ENCODE assay signal across 8 cellular contexts in the genomic region with DNA sequence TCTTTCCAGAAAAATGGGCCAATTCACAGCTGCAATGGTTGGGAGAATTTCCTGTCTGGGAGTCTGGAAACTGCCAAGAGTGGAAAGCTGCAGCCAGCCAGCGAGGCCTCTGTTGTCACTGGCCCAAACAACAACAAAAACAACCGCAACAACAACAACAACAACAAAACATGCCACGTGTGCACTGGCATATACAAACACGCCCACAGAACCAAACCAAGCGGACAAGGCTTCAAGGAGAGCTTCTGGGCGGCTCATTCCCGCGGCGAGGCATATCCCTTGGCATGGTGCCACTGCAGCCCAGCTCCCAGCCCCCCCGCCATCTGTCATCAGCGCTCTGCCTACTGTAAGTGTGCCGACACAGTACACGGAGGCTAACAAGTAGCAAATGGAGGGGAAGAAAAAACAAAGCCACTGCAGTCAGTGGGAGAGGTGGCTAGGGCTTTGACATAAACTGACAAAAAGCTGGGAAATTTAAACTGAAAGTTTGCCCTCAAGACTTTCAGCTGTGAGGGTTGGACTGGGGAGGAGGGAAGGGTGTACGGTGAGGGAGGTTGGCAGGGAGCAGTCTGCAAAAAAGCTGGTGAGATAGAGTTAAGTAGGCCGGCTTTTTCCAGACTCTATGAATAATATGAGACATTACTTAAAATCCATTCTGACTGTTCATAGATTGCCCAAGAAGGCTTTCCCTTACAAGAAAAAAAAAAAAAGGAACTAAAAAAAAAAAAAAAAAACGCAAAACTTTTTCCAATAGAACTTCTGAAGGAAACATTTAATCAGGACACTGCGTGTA.
A peak's percentile ranks its signal among the peaks of the same experiment; 100 is the strongest.
DNase-seq lines count a peak whose midpoint lies in the region; ATAC-seq and TF ChIP-seq lines count a peak whose summit lies in the region.

No MANE protein-coding gene starts in this region.

- no peaks in the 10 kb centered on the region for H3K27me3 Mint-ChIP-seq in osteocyte (ENCODE audit: unreplicated experiment)
- H3K27me3 Mint-ChIP-seq in activated T-helper 2 cell treated with anti-CD3 and anti-CD28 coated beads, Interferon-gamma antibody, Interleukin-2, Interleukin-4, amounts not matched to agents 10 μg/mL and 5 μg/mL and 100 μg/mL, durations not matched to agents 14 hours and 24 hours and 36 hours (ENCODE audit: low read depth), result no peaks in the 10 kb centered on the region

- no peaks in the 10 kb centered on the region for H3K36me3 Mint-ChIP-seq in osteocyte (ENCODE audit: unreplicated experiment)
- no peaks in the 10 kb centered on the region for H3K36me3 Mint-ChIP-seq in activated T-helper 2 cell treated with anti-CD3 and anti-CD28 coated beads, Interferon-gamma antibody, Interleukin-2, Interleukin-4, amounts not matched to agents 10 μg/mL and 5 μg/mL and 100 μg/mL, durations not matched to agents 14 hours and 24 hours and 36 hours (ENCODE audit: low read depth)

- ATAC-seq in GM21381 (IDR thresholded peaks at IDR 0.05; ENCODE audit: unreplicated experiment), result no peak

- H3K27ac Mint-ChIP-seq in osteocyte (ENCODE audit: unreplicated experiment), result peak overlapping the region; percentile 89
- H3K27ac Mint-ChIP-seq in activated T-helper 2 cell treated with anti-CD3 and anti-CD28 coated beads, Interferon-gamma antibody, Interleukin-2, Interleukin-4, amounts not matched to agents 10 μg/mL and 5 μg/mL and 100 μg/mL, durations not matched to agents 14 hours and 24 hours and 36 hours, result no peak overlapping the region

- TF ChIP-seq CTCF in HFF-Myc (IDR thresholded peaks at IDR 0.05; ENCODE audit: low read depth, low read length, missing control alignments) (no peak), osteocyte (IDR thresholded peaks at IDR 0.05) (no peak)

- intact Hi-C loops in activated T-helper 2 cell treated with anti-CD3 and anti-CD28 coated beads, Interferon-gamma antibody, Interleukin-2, Interleukin-4, amounts not matched to agents 10 μg/mL and 5 μg/mL and 100 μg/mL, durations not matched to agents 14 hours and 24 hours and 36 hours (cut with micrococcal nuclease), result no loop called here

- peak overlapping the region; percentile 72 for H3K4me3 Mint-ChIP-seq in osteocyte (ENCODE audit: unreplicated experiment)
- no peak overlapping the region for H3K4me3 Mint-ChIP-seq in activated T-helper 2 cell treated with anti-CD3 and anti-CD28 coated beads, Interferon-gamma antibody, Interleukin-2, Interleukin-4, amounts not matched to agents 10 μg/mL and 5 μg/mL and 100 μg/mL, durations not matched to agents 14 hours and 24 hours and 36 hours (ENCODE audit: low read depth)

- H3K4me3 ChIP-seq in HFF-Myc (replicated peaks; ENCODE audit: low read depth, low read length), result peak overlapping the region; percentile 21

- H3K9me3 Mint-ChIP-seq in osteocyte (ENCODE audit: unreplicated experiment), result peaks cover 3% of the 10 kb centered on the region
- H3K9me3 Mint-ChIP-seq in activated T-helper 2 cell treated with anti-CD3 and anti-CD28 coated beads, Interferon-gamma antibody, Interleukin-2, Interleukin-4, amounts not matched to agents 10 μg/mL and 5 μg/mL and 100 μg/mL, durations not matched to agents 14 hours and 24 hours and 36 hours, result peaks cover 11% of the 10 kb centered on the region

- peaks cover 21% of the 10 kb centered on the region for H3K4me1 Mint-ChIP-seq in osteocyte (ENCODE audit: unreplicated experiment)
- no peaks in the 10 kb centered on the region for H3K4me1 Mint-ChIP-seq in activated T-helper 2 cell treated with anti-CD3 and anti-CD28 coated beads, Interferon-gamma antibody, Interleukin-2, Interleukin-4, amounts not matched to agents 10 μg/mL and 5 μg/mL and 100 μg/mL, durations not matched to agents 14 hours and 24 hours and 36 hours (ENCODE audit: low read depth)

- DNase-seq in HFF-Myc (ENCODE audit: extremely low read depth, low read depth), result no peak
- peak; percentile 73 for DNase-seq in fibroblast of gingiva (ENCODE audit: low read depth)
- DNase-seq in osteocyte (ENCODE audit: extremely low spot score, unreplicated experiment), result peak; percentile 90
- DNase-seq in activated CD4-positive, alpha-beta T cell treated with anti-CD3 and anti-CD28 coated beads, Interleukin-2, amount 50 U/mL, for 1 hour, result no peak
- no peak for DNase-seq in stimulated activated CD4-positive, alpha-beta T cell treated with anti-CD3 and anti-CD28 coated beads, Interleukin-4, amount 100 ng/mL, for 4 hours
- no peak for DNase-seq in activated T-helper 2 cell treated with anti-CD3 and anti-CD28 coated beads, Interferon-gamma antibody, Interleukin-2, Interleukin-4, amounts not matched to agents 10 μg/mL and 5 μg/mL and 100 μg/mL, durations not matched to agents 14 hours and 24 hours and 36 hours (ENCODE audit: low spot score)

TF ChIP-seq in PFSK-1, 5 proteins besides CTCF, POLR2A, EP300 and RAD21:
- peak; percentile 42; the same call in 1 of the 2 replicates for TF ChIP-seq SIN3A (IDR thresholded peaks at IDR 0.05; ENCODE audit: borderline replicate concordance, insufficient read depth, low read length)
- peak; percentile 100 for TF ChIP-seq FOXP2 (optimal IDR thresholded peaks at IDR 0.05; ENCODE audit: borderline replicate concordance, extremely low read depth, extremely low read length, insufficient read depth)
- no peak for TF ChIP-seq POLR2AphosphoS5 (IDR thresholded peaks at IDR 0.05; ENCODE audit: low read depth, low read length)
- TF ChIP-seq, protein P1, sequence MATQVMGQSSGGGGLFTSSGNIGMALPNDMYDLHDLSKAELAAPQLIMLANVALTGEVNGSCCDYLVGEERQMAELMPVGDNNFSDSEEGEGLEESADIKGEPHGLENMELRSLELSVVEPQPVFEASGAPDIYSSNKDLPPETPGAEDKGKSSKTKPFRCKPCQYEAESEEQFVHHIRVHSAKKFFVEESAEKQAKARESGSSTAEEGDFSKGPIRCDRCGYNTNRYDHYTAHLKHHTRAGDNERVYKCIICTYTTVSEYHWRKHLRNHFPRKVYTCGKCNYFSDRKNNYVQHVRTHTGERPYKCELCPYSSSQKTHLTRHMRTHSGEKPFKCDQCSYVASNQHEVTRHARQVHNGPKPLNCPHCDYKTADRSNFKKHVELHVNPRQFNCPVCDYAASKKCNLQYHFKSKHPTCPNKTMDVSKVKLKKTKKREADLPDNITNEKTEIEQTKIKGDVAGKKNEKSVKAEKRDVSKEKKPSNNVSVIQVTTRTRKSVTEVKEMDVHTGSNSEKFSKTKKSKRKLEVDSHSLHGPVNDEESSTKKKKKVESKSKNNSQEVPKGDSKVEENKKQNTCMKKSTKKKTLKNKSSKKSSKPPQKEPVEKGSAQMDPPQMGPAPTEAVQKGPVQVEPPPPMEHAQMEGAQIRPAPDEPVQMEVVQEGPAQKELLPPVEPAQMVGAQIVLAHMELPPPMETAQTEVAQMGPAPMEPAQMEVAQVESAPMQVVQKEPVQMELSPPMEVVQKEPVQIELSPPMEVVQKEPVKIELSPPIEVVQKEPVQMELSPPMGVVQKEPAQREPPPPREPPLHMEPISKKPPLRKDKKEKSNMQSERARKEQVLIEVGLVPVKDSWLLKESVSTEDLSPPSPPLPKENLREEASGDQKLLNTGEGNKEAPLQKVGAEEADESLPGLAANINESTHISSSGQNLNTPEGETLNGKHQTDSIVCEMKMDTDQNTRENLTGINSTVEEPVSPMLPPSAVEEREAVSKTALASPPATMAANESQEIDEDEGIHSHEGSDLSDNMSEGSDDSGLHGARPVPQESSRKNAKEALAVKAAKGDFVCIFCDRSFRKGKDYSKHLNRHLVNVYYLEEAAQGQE (IDR thresholded peaks at IDR 0.05; ENCODE audit: insufficient read depth in 1 of 2, low read depth in 2 of 2, low read length in 2 of 2), result no peak
- TF ChIP-seq TAF1 (IDR thresholded peaks at IDR 0.05; ENCODE audit: borderline replicate concordance, insufficient read depth, low read length), result no peak

Comparison
In these comparisons a context has a peak if more than half of its experiments do, and no peak if none do; other contexts are left out.
1. DNase-seq: peak in fibroblast of gingiva (single experiment) and osteocyte (single experiment); none in HFF-Myc (single experiment), activated CD4-positive, alpha-beta T cell treated with anti-CD3 and anti-CD28 coated beads, Interleukin-2, amount 50 U/mL, for 1 hour (single experiment), stimulated activated CD4-positive, alpha-beta T cell treated with anti-CD3 and anti-CD28 coated beads, Interleukin-4, amount 100 ng/mL, for 4 hours (0 of 2) and activated T-helper 2 cell treated with anti-CD3 and anti-CD28 coated beads, Interferon-gamma antibody, Interleukin-2, Interleukin-4, amounts not matched to agents 10 μg/mL and 5 μg/mL and 100 μg/mL, durations not matched to agents 14 hours and 24 hours and 36 hours (single experiment).